In the genomic region with DNA sequence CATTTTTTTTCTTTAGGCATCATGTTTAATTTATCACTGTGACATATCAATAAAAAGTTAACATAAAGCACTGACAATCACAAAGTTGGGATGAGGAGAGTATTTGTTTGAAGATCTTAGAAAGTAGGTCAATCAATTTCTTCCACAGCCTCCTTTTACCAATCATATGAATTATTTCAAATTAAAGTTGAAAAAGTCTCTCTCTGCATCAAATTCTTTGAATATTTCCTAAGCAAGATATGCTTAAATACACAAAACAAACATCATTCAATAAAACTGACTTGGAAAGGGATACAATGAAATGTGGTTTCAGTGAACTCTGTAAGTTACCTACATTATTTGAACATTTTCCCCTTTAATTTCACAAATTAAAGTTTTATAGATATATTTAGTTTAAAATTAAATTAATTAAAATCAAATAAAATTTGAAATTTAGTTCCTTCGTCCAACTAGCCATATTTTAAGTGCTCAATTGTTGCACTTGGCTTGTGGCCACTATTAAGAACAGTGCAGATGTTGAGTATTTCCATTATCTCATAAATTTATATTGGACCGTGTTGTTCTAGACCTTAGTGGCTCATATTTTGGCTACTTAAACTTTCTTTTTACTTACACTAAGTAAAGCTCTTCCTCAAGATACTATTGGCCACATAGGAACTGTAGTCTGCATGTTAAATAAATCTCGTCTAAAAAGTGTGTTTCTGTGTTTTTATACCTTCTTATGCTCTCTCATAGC, we compare ENCODE assay signal across 1 cellular context.
TF ChIP-seq lines count a peak whose summit lies in the region.

No MANE protein-coding gene starts in this region.

TF ChIP-seq in HCT116, 20 proteins besides CTCF, POLR2A, EP300 and RAD21:
- TF ChIP-seq EZH2phosphoT487 (IDR thresholded peaks at IDR 0.05; ENCODE audit: borderline replicate concordance): no peak
- no peak for TF ChIP-seq TCF7L2 (IDR thresholded peaks at IDR 0.05; ENCODE audit: borderline replicate concordance, extremely low read depth, insufficient read depth, insufficient read length)
- TF ChIP-seq SRF (IDR thresholded peaks at IDR 0.05; ENCODE audit: low read depth): no peak
- TF ChIP-seq, protein P1, sequence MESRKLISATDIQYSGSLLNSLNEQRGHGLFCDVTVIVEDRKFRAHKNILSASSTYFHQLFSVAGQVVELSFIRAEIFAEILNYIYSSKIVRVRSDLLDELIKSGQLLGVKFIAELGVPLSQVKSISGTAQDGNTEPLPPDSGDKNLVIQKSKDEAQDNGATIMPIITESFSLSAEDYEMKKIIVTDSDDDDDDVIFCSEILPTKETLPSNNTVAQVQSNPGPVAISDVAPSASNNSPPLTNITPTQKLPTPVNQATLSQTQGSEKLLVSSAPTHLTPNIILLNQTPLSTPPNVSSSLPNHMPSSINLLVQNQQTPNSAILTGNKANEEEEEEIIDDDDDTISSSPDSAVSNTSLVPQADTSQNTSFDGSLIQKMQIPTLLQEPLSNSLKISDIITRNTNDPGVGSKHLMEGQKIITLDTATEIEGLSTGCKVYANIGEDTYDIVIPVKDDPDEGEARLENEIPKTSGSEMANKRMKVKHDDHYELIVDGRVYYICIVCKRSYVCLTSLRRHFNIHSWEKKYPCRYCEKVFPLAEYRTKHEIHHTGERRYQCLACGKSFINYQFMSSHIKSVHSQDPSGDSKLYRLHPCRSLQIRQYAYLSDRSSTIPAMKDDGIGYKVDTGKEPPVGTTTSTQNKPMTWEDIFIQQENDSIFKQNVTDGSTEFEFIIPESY (IDR thresholded peaks at IDR 0.05; ENCODE audit: extremely low read depth, insufficient replicate concordance, low read length): no peak
- TF ChIP-seq FOSL1 (IDR thresholded peaks at IDR 0.05; ENCODE audit: low read depth): no peak
- TF ChIP-seq, protein P2, sequence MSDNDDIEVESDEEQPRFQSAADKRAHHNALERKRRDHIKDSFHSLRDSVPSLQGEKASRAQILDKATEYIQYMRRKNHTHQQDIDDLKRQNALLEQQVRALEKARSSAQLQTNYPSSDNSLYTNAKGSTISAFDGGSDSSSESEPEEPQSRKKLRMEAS (IDR thresholded peaks at IDR 0.05): no peak
- TF ChIP-seq CBX3 (IDR thresholded peaks at IDR 0.05; ENCODE audit: low read depth): no peak
- TF ChIP-seq SIN3A (IDR thresholded peaks at IDR 0.05; ENCODE audit: low read depth): no peak
- no peak for TF ChIP-seq ATF3 (IDR thresholded peaks at IDR 0.05)
